8 cellular contexts compared by ENCODE assay signal in the genomic region with DNA sequence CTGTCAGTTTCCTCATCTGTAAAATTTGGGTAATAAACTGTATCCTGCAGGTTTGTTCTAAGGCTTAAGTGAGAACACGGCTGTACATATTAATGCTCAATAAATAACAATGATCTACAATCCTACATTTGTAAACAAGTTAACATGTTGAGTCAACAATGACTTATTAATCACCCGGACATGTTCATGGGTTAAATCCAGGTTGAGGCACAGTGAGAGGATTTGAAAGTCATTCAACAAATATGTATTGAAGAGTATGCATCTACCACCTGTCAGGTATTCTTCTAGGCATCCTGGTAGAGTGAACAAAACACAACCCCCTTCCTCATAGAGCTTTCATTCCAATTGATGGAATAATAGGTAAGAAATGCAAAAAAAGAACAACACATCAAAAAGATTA.
"Had no signal": no experiment of that assay in that cellular context is flagged by ENCODE, and none has a peak within 500 bp of the region (broad histone marks: within the 10 kb centered on the region; RNA-seq: fewer than 3 reads in every experiment).

No MANE protein-coding gene starts in this region.

- H3K4me1 ChIP-seq: HAP-1 had no signal

- H3K4me3 ChIP-seq: GM23248, HAP-1 had no signal

- H3K27ac Mint-ChIP-seq: HFFc6 had no signal

- H3K36me3 ChIP-seq: HAP-1 had no signal

- ATAC-seq: HCT116 had no signal

- H3K9me3 Mint-ChIP-seq: HFFc6 had no signal

- H2AFZ ChIP-seq: GM23248 had no signal

- H3K9me3 ChIP-seq: HAP-1 had no signal

- H3K4me3 Mint-ChIP-seq: HFFc6 had no signal

- H3K27ac ChIP-seq: GM23248, HL-60 had no signal

- DNase-seq: GM23248, GOT3, H7, HFFc6, IMR-90 had no signal

- H3K9ac ChIP-seq: GM23248 had no signal
